ENCODE assay signal across 20 cellular contexts in genomic region chr4:144748814-144749555, GRCh38.
DNase-seq lines count a peak whose midpoint lies in the region; FAIRE-seq and TF ChIP-seq lines count a peak whose summit lies in the region.
"Had no signal": no experiment of that assay in that cellular context is flagged by ENCODE, and none has a peak within 500 bp of the region (broad histone marks: within the 10 kb centered on the region; RNA-seq: fewer than 3 reads in every experiment).

No MANE protein-coding gene starts in this region.

- no peaks in the 10 kb centered on the region for H3K4me1 Mint-ChIP-seq in T-helper 2 cell treated with Interferon-gamma antibody and Interleukin-4, amounts not matched to agents 5 μg/mL and 100 μg/mL, for 36 hours (ENCODE audit: low read depth)

- no peak overlapping the region for H3K4me3 Mint-ChIP-seq in T-helper 2 cell treated with Interferon-gamma antibody and Interleukin-4, amounts not matched to agents 5 μg/mL and 100 μg/mL, for 36 hours
- H3K4me3 Mint-ChIP-seq: CD4-positive, alpha-beta T cell had no signal

- in situ Hi-C loops in astrocyte of the spinal cord (cut with HindIII; ENCODE audit: low sequenced_read_pairs) = no loop called here

- TF ChIP-seq CTCF in astrocyte of the spinal cord (IDR thresholded peaks at IDR 0.05; ENCODE audit: low read depth, low read length) (no peak), fibroblast of pulmonary artery (IDR thresholded peaks at IDR 0.05; ENCODE audit: low read length, missing control alignments) (no peak), D721Med (IDR thresholded peaks at IDR 0.05; ENCODE audit: insufficient read depth, missing control alignments) (no peak)

- H3K27ac Mint-ChIP-seq in T-helper 2 cell treated with Interferon-gamma antibody and Interleukin-4, amounts not matched to agents 5 μg/mL and 100 μg/mL, for 36 hours = no peak overlapping the region
- H3K27ac Mint-ChIP-seq: CD4-positive, alpha-beta T cell had no signal

- H3K36me3 Mint-ChIP-seq in T-helper 2 cell treated with Interferon-gamma antibody and Interleukin-4, amounts not matched to agents 5 μg/mL and 100 μg/mL, for 36 hours (ENCODE audit: low read depth) = no peaks in the 10 kb centered on the region

- DNase-seq in NCI-H226 (peak; percentile 65), astrocyte of the spinal cord (ENCODE audit: low read depth, low spot score) (peak; percentile 19), fibroblast of pulmonary artery (ENCODE audit: low read depth) (peak; percentile 44), D721Med (ENCODE audit: insufficient read length, low spot score) (no peak), ureter (ENCODE audit: low spot score) (no peak), frontal cortex (ENCODE audit: low spot score in 2 of 2) (no peak)
- DNase-seq in T-helper 2 cell treated with Interferon-gamma antibody and Interleukin-4, amounts not matched to agents 5 μg/mL and 100 μg/mL, for 36 hours (ENCODE audit: low spot score) = no peak
- DNase-seq: ACHN; Caco-2; CD4-positive, alpha-beta T cell; DMS153; DMS79; GDM1; GOT3; H7; IMR-90 had no signal

- no peak for FAIRE-seq in D721Med (lab: Jason Lieb, UNC)
- FAIRE-seq in frontal cortex (lab: Jason Lieb, UNC) = no peak
- FAIRE-seq: A204.1, GM12892, GM18507, HTR-8/SVneo had no signal

- no peaks in the 10 kb centered on the region for H3K9me3 Mint-ChIP-seq in T-helper 2 cell treated with Interferon-gamma antibody and Interleukin-4, amounts not matched to agents 5 μg/mL and 100 μg/mL, for 36 hours

- no peak overlapping the region for H3K4me3 ChIP-seq in astrocyte of the spinal cord (ENCODE audit: low read depth, low read length)
- H3K4me3 ChIP-seq in fibroblast of pulmonary artery (replicated peaks; ENCODE audit: low read depth, low read length) = no peak overlapping the region

- H3K27me3 Mint-ChIP-seq in T-helper 2 cell treated with Interferon-gamma antibody and Interleukin-4, amounts not matched to agents 5 μg/mL and 100 μg/mL, for 36 hours (ENCODE audit: low read depth) = no peaks in the 10 kb centered on the region
- H3K27me3 Mint-ChIP-seq: CD4-positive, alpha-beta T cell had no signal

Comparison
In these comparisons a context has a peak if more than half of its experiments do, and no peak if none do; other contexts are left out.
1. DNase-seq: peak in NCI-H226 (single experiment), astrocyte of the spinal cord (single experiment) and fibroblast of pulmonary artery (single experiment); none in D721Med (single experiment), ureter (single experiment), T-helper 2 cell treated with Interferon-gamma antibody and Interleukin-4, amounts not matched to agents 5 μg/mL and 100 μg/mL, for 36 hours (single experiment) and frontal cortex (0 of 2).